Comparison of ENCODE assay signal across 10 cellular contexts in genomic region chr11:75891947-75892739, GRCh38.
DNase-seq lines count a peak whose midpoint lies in the region; ATAC-seq and TF ChIP-seq lines count a peak whose summit lies in the region.
"Had no signal": no experiment of that assay in that cellular context is flagged by ENCODE, and none has a peak within 500 bp of the region (broad histone marks: within the 10 kb centered on the region; RNA-seq: fewer than 3 reads in every experiment).

No MANE protein-coding gene starts in this region.

- peak; percentile 49 for DNase-seq in GM10248 (ENCODE audit: extremely low spot score)
- DNase-seq in medulla oblongata (ENCODE audit: extremely low spot score), result peak; percentile 75
- DNase-seq in NCI-H128 (lab: John Stamatoyannopoulos, UW; ENCODE audit: unreplicated experiment), result no peak
- DNase-seq in A172 (ENCODE audit: low spot score), result no peak
- DNase-seq in SK-N-DZ (ENCODE audit: low spot score), result no peak
- DNase-seq in brain microvascular endothelial cell, result no peak
- DNase-seq: NCI-H2107, RPMI8226 had no signal

- no peak overlapping the region for H2AFZ ChIP-seq in OCI-LY3 (ENCODE audit: low read depth, low read length)

- peaks cover 28% of the 10 kb centered on the region for H3K36me3 ChIP-seq in OCI-LY3 (replicated peaks; ENCODE audit: low read depth, low read length)
- peaks cover 4% of the 10 kb centered on the region for H3K36me3 ChIP-seq in brain microvascular endothelial cell (replicated peaks)

- CTCF ChIA-PET in GM10248 (lab: Yijun Ruan, JAX), result interaction anchor here (1.0 to 6.5 kb wide), 13 partner anchors 9 to 316 kb away, joined by 3 to 70 read pairs (median 6); no protein-coding TSS in a partner anchor

- in situ Hi-C loops in brain microvascular endothelial cell (cut with HindIII; ENCODE audit: low pct_ligation_motif_present, low sequenced_read_pairs), result no loop called here

- POLR2A ChIA-PET in GM10248 (lab: Yijun Ruan, JAX), result no interaction called here

- peaks cover 55% of the 10 kb centered on the region for H3K79me2 ChIP-seq in OCI-LY3 (ENCODE audit: low read length)

- H3K4me3 ChIP-seq in OCI-LY3 (ENCODE audit: low read length), result peak overlapping the region; percentile 55
- no peak overlapping the region for H3K4me3 ChIP-seq in brain microvascular endothelial cell (ENCODE audit: low read depth, low read length)

- H3K4me1 ChIP-seq in OCI-LY3 (ENCODE audit: low read length), result peaks cover 69% of the 10 kb centered on the region

- peak overlapping the region; percentile 76 for H3K4me2 ChIP-seq in OCI-LY3 (ENCODE audit: low read length)

- H3K27me3 ChIP-seq in OCI-LY3 (ENCODE audit: low read depth, low read length) (no peaks in the 10 kb centered on the region), brain microvascular endothelial cell (replicated peaks) (no peaks in the 10 kb centered on the region)

- H3K9me3 ChIP-seq in OCI-LY3 (ENCODE audit: insufficient read depth, low read length), result peaks cover 4% of the 10 kb centered on the region; the same call in 1 of the 2 replicates

- 0 out of 2 replicates have a peak, but pooled peaks cover 6% of the 10 kb centered on the region for H4K20me1 ChIP-seq in OCI-LY3 (ENCODE audit: insufficient read depth, low read length)

- peak overlapping the region; percentile 91 for H3K27ac ChIP-seq in OCI-LY3 (ENCODE audit: low read length)
- H3K27ac ChIP-seq in brain microvascular endothelial cell, result no peak overlapping the region

- peak; percentile 45 for ATAC-seq in GM21717 (IDR thresholded peaks at IDR 0.05; ENCODE audit: unreplicated experiment)

- TF ChIP-seq CTCF in GM10248 (IDR thresholded peaks at IDR 0.05; ENCODE audit: control extremely low read depth, extremely low read depth, low read depth, missing control alignments) (no peak), OCI-LY3 (IDR thresholded peaks at IDR 0.05; ENCODE audit: low read depth, low read length) (no peak), brain microvascular endothelial cell (IDR thresholded peaks at IDR 0.05; ENCODE audit: low read depth, low read length, missing control alignments) (no peak)

- H3K9ac ChIP-seq in OCI-LY3 (ENCODE audit: low read length), result peak overlapping the region; percentile 75

Comparison
In these comparisons a context has a peak if more than half of its experiments do, and no peak if none do; other contexts are left out.
1. DNase-seq: peak in GM10248 (single experiment) and medulla oblongata (single experiment); none in NCI-H128 (single experiment), A172 (single experiment), SK-N-DZ (single experiment) and brain microvascular endothelial cell (single experiment).